Comparison of ENCODE assay signal across 8 cellular contexts in genomic region chr13:44577236-44578063, GRCh38. TPM values are rescaled to one million over a fixed set of nuclear protein-coding genes. Genes with fewer than 3 reads are reported as not detected.
DNase-seq lines count a peak whose midpoint lies in the region; ATAC-seq and TF ChIP-seq lines count a peak whose summit lies in the region.

No MANE protein-coding gene starts in this region.

- H3K27me3 ChIP-seq in H7 (ENCODE audit: control insufficient read depth, insufficient read depth, low read length) (no peaks in the 10 kb centered on the region; the same call in 1 of the 2 replicates), neural cell (ENCODE audit: insufficient read depth, low read depth, low read length) (no peaks in the 10 kb centered on the region)

- TF ChIP-seq RAD21 in neural cell (conservative IDR thresholded peaks at IDR 0.05): peak; percentile 55

- TF ChIP-seq CTCF in fibroblast of villous mesenchyme (IDR thresholded peaks at IDR 0.05; ENCODE audit: insufficient read depth, low read depth, low read length) (no peak), neural cell (IDR thresholded peaks at IDR 0.05; ENCODE audit: poor library complexity, severe bottlenecking) (peak; percentile 11)

- peak; percentile 81 for TF ChIP-seq EP300 in neural cell (conservative IDR thresholded peaks at IDR 0.05; ENCODE audit: poor library complexity, severe bottlenecking)

- H3K27ac Mint-ChIP-seq in stimulated activated naive CD8-positive, alpha-beta T cell treated with anti-CD3 and anti-CD28 coated beads, Interleukin-15, amount 100 ng/mL, for 72 hours: peak overlapping the region; percentile 90 to 98

- peaks cover 6% of the 10 kb centered on the region for H3K36me3 ChIP-seq in H7 (replicated peaks; ENCODE audit: control insufficient read depth, insufficient read depth, low read length)
- H3K36me3 ChIP-seq in neural cell (ENCODE audit: insufficient read depth, low read length): peaks cover 7% of the 10 kb centered on the region

- ATAC-seq in stimulated activated naive CD8-positive, alpha-beta T cell treated with anti-CD3 and anti-CD28 coated beads, Interleukin-15, amount 100 ng/mL, for 72 hours: peak; percentile 78

- peak overlapping the region; percentile 71 for H2AFZ ChIP-seq in neural cell (ENCODE audit: low read depth, low read length)

- H3K9ac ChIP-seq in neural cell (ENCODE audit: low read length): peak overlapping the region; percentile 99

- peak overlapping the region; percentile 93 for H3K4me3 ChIP-seq in H7 (ENCODE audit: insufficient read depth, low read depth, low read length)
- H3K4me3 ChIP-seq in fibroblast of villous mesenchyme (ENCODE audit: low read depth, low read length): peak overlapping the region; percentile 86
- peak overlapping the region; percentile 92 for H3K4me3 ChIP-seq in neural cell (ENCODE audit: low read length)

- H3K9me2 ChIP-seq in neural cell (ENCODE audit: insufficient read depth, low read length): no peaks in the 10 kb centered on the region

- peak overlapping the region; percentile 95 to 97 for H3K4me3 Mint-ChIP-seq in stimulated activated naive CD8-positive, alpha-beta T cell treated with anti-CD3 and anti-CD28 coated beads, Interleukin-15, amount 100 ng/mL, for 72 hours

- peaks cover 12% of the 10 kb centered on the region for H3F3A ChIP-seq in neural cell (ENCODE audit: insufficient read depth, low read length, poor library complexity, severe bottlenecking)

- H3K27me3 Mint-ChIP-seq in stimulated activated naive CD8-positive, alpha-beta T cell treated with anti-CD3 and anti-CD28 coated beads, Interleukin-15, amount 100 ng/mL, for 72 hours: peaks cover 6% of the 10 kb centered on the region

- peaks cover 37% of the 10 kb centered on the region for H3K79me2 ChIP-seq in neural cell (replicated peaks; ENCODE audit: insufficient read depth, low read length)

- TF ChIP-seq POLR2A in Raji (IDR thresholded peaks at IDR 0.05; ENCODE audit: insufficient read depth, low read depth, low read length): peak; percentile 70

- H3K9me3 ChIP-seq in neural cell (ENCODE audit: low read length): no peaks in the 10 kb centered on the region

- peak; percentile 98 for DNase-seq in ELF-1 (ENCODE audit: low read depth, low spot score)
- DNase-seq in H7: peak; percentile 96
- peak; percentile 91 for DNase-seq in M059J (ENCODE audit: low read depth)
- peak; percentile 93 for DNase-seq in activated gamma-delta T cell (lab: John Stamatoyannopoulos, UW)
- DNase-seq in fibroblast of villous mesenchyme (ENCODE audit: low read depth): peak; percentile 97
- peak; percentile 93 to 94 for DNase-seq in stimulated activated naive CD8-positive, alpha-beta T cell treated with anti-CD3 and anti-CD28 coated beads, Interleukin-15, amount 100 ng/mL, for 72 hours

- H3K9me3 Mint-ChIP-seq in stimulated activated naive CD8-positive, alpha-beta T cell treated with anti-CD3 and anti-CD28 coated beads, Interleukin-15, amount 100 ng/mL, for 72 hours: no peaks in the 10 kb centered on the region

- H3K4me2 ChIP-seq in neural cell (ENCODE audit: low read length): peak overlapping the region; percentile 80

- peaks cover 42% of the 10 kb centered on the region for H3K4me1 Mint-ChIP-seq in stimulated activated naive CD8-positive, alpha-beta T cell treated with anti-CD3 and anti-CD28 coated beads, Interleukin-15, amount 100 ng/mL, for 72 hours

- peak overlapping the region; percentile 98 for H3K27ac ChIP-seq in neural cell (ENCODE audit: low read length)

- peaks cover 32% of the 10 kb centered on the region for H4K20me1 ChIP-seq in neural cell (ENCODE audit: insufficient read depth)

TF ChIP-seq in neural cell, 6 proteins besides CTCF, POLR2A, EP300 and RAD21:
- TF ChIP-seq, protein P1, sequence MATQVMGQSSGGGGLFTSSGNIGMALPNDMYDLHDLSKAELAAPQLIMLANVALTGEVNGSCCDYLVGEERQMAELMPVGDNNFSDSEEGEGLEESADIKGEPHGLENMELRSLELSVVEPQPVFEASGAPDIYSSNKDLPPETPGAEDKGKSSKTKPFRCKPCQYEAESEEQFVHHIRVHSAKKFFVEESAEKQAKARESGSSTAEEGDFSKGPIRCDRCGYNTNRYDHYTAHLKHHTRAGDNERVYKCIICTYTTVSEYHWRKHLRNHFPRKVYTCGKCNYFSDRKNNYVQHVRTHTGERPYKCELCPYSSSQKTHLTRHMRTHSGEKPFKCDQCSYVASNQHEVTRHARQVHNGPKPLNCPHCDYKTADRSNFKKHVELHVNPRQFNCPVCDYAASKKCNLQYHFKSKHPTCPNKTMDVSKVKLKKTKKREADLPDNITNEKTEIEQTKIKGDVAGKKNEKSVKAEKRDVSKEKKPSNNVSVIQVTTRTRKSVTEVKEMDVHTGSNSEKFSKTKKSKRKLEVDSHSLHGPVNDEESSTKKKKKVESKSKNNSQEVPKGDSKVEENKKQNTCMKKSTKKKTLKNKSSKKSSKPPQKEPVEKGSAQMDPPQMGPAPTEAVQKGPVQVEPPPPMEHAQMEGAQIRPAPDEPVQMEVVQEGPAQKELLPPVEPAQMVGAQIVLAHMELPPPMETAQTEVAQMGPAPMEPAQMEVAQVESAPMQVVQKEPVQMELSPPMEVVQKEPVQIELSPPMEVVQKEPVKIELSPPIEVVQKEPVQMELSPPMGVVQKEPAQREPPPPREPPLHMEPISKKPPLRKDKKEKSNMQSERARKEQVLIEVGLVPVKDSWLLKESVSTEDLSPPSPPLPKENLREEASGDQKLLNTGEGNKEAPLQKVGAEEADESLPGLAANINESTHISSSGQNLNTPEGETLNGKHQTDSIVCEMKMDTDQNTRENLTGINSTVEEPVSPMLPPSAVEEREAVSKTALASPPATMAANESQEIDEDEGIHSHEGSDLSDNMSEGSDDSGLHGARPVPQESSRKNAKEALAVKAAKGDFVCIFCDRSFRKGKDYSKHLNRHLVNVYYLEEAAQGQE (IDR thresholded peaks at IDR 0.05; ENCODE audit: borderline replicate concordance): peak; percentile 81
- peak; percentile 72 for TF ChIP-seq POLR2AphosphoS5 (IDR thresholded peaks at IDR 0.05)
- peak; percentile 51 for TF ChIP-seq TAF1 (IDR thresholded peaks at IDR 0.05; ENCODE audit: low read depth)
- TF ChIP-seq EZH2 (IDR thresholded peaks at IDR 0.05; ENCODE audit: borderline replicate concordance, insufficient read depth, low read length, poor library complexity, severe bottlenecking): no peak
- peak; percentile 50 for TF ChIP-seq SMC3 (conservative IDR thresholded peaks at IDR 0.05; ENCODE audit: poor library complexity)
- peak; percentile 98 for TF ChIP-seq MXI1 (conservative IDR thresholded peaks at IDR 0.05; ENCODE audit: poor library complexity, severe bottlenecking)

RNA-seq across cellular contexts. Expression of gene TSC22D1, which starts 1.3 kb away (rescaled TPM):
- total RNA-seq in H7 (2014; rRNA removed; shearing (Covaris generic)): 44.7 and 50.1 TPM in 2 replicates
- 48.3 and 52.4 TPM in 2 replicates for total RNA-seq in M059J (2014; rRNA removed; shearing (Covaris generic))
- total RNA-seq in fibroblast of villous mesenchyme: 54.4 and 54.8 TPM in 2 replicates
- 338 and 355 TPM in 2 replicates for polyA plus RNA-seq in neural cell
- 338 and 351 TPM in 2 replicates for polyA minus RNA-seq in neural cell

Comparison
In these comparisons a context has a peak if more than half of its experiments do, and no peak if none do; other contexts are left out.
1. Peak in every context shown above with its lines: DNase-seq, ATAC-seq, H3K4me3 ChIP-seq and H3K27ac ChIP-seq.